In genomic region chr6:11767458-11767857, GRCh38 we compare ENCODE assay signal across 20 cellular contexts. TPM values are rescaled to one million over a fixed set of nuclear protein-coding genes. Genes with fewer than 3 reads are reported as not detected.
DNase-seq lines count a peak whose midpoint lies in the region; ATAC-seq, FAIRE-seq and TF ChIP-seq lines count a peak whose summit lies in the region.
"Had no signal": no experiment of that assay in that cellular context is flagged by ENCODE, and none has a peak within 500 bp of the region (broad histone marks: within the 10 kb centered on the region; RNA-seq: fewer than 3 reads in every experiment).

No MANE protein-coding gene starts in this region.

- no peaks in the 10 kb centered on the region for H3K79me2 ChIP-seq in astrocyte (ENCODE audit: insufficient read depth, low read length)
- no peaks in the 10 kb centered on the region for H3K79me2 ChIP-seq in mesendoderm (ENCODE audit: control insufficient read depth, insufficient read depth, low read length)

- no peak for FAIRE-seq in astrocyte (lab: Jason Lieb, UNC)
- FAIRE-seq: frontal cortex, TTC549 had no signal

- H3K56ac ChIP-seq in mesendoderm (ENCODE audit: low read length): no peak overlapping the region

- H3K4me2 ChIP-seq in astrocyte (ENCODE audit: low read length): peak overlapping the region; percentile 17
- H3K4me2 ChIP-seq in mesendoderm (ENCODE audit: low read length): no peak overlapping the region
- H3K4me2 ChIP-seq: neural progenitor cell had no signal

- H3K36me3 ChIP-seq in breast epithelium: no peaks in the 10 kb centered on the region
- no peaks in the 10 kb centered on the region for H3K36me3 ChIP-seq in astrocyte (ENCODE audit: insufficient read depth, low read length)
- no peaks in the 10 kb centered on the region for H3K36me3 ChIP-seq in mesendoderm (ENCODE audit: control insufficient read depth, insufficient read depth, low read length)
- H3K36me3 ChIP-seq in vagina: no peaks in the 10 kb centered on the region
- H3K36me3 ChIP-seq: neural progenitor cell had no signal

- no peak for ATAC-seq in GM18861 (IDR thresholded peaks at IDR 0.05; ENCODE audit: unreplicated experiment)
- ATAC-seq: CD8-positive, alpha-beta T cell; psoas muscle had no signal

- no peak overlapping the region for H2AFZ ChIP-seq in astrocyte (ENCODE audit: low read depth, low read length)
- H2AFZ ChIP-seq: neural progenitor cell had no signal

- POLR2A ChIA-PET in MCF 10A (lab: Yijun Ruan, JAX): interaction anchor here (0.6 to 10.4 kb wide), 4 partner anchors 37 to 244 kb away, joined by 3 to 248 read pairs (median 4); partner anchors contain the start of gene HIVEP1

- H3K18ac ChIP-seq in mesendoderm (ENCODE audit: low read length): no peak overlapping the region

- H4K8ac ChIP-seq in mesendoderm (ENCODE audit: low read depth, low read length): no peak overlapping the region

- no peak for TF ChIP-seq POLR2A in breast epithelium (IDR thresholded peaks at IDR 0.05)
- no peak for TF ChIP-seq POLR2A in vagina (IDR thresholded peaks at IDR 0.05)

- H3K4ac ChIP-seq in mesendoderm (ENCODE audit: low read depth, low read length): peak overlapping the region; percentile 46

- H3K9me3 Mint-ChIP-seq in MCF 10A (ENCODE audit: unreplicated experiment) (no peaks in the 10 kb centered on the region), astrocyte (ENCODE audit: unreplicated experiment) (peaks cover 3% of the 10 kb centered on the region)
- H3K9me3 Mint-ChIP-seq: CD8-positive, alpha-beta T cell; dendritic cell treated with granulocyte-macrophage colony-stimulating factor and Interleukin-4, amounts not matched to agents 40 ng/mL and 50 ng/mL, for 4 days had no signal

- H3K36me3 Mint-ChIP-seq in MCF 10A (ENCODE audit: insufficient read depth, unreplicated experiment): peaks cover under 1% of the 10 kb centered on the region
- no peaks in the 10 kb centered on the region for H3K36me3 Mint-ChIP-seq in astrocyte (ENCODE audit: low read depth, unreplicated experiment)
- H3K36me3 Mint-ChIP-seq: activated naive CD8-positive, alpha-beta T cell; CD8-positive, alpha-beta T cell had no signal

- no peak overlapping the region for H3K4me3 Mint-ChIP-seq in MCF 10A (ENCODE audit: unreplicated experiment)
- H3K4me3 Mint-ChIP-seq in astrocyte (ENCODE audit: unreplicated experiment): no peak overlapping the region
- H3K4me3 Mint-ChIP-seq: activated naive CD8-positive, alpha-beta T cell; CD8-positive, alpha-beta T cell; dendritic cell treated with granulocyte-macrophage colony-stimulating factor and Interleukin-4, amounts not matched to agents 40 ng/mL and 50 ng/mL, for 4 days; neural progenitor cell had no signal

- H3K23ac ChIP-seq in mesendoderm (ENCODE audit: low read length): no peak overlapping the region

- H3K27me3 ChIP-seq in breast epithelium (no peaks in the 10 kb centered on the region), astrocyte (ENCODE audit: insufficient read depth, low read length) (no peaks in the 10 kb centered on the region), mesendoderm (ENCODE audit: insufficient read depth, low read length, poor library complexity) (no peaks in the 10 kb centered on the region), vagina (no peaks in the 10 kb centered on the region)
- H3K27me3 ChIP-seq: neural progenitor cell had no signal

- peaks cover 0 to 5% of the 10 kb centered on the region in 2 donors for H3K4me1 ChIP-seq in breast epithelium
- H3K4me1 ChIP-seq in astrocyte (ENCODE audit: insufficient read depth, low read length): peaks cover 73% of the 10 kb centered on the region
- H3K4me1 ChIP-seq in mesendoderm (ENCODE audit: control insufficient read depth, low read depth, low read length): peaks cover 31% of the 10 kb centered on the region
- H3K4me1 ChIP-seq in vagina: peaks cover 57% of the 10 kb centered on the region
- H3K4me1 ChIP-seq: psoas muscle had no signal

- H4K5ac ChIP-seq in mesendoderm (ENCODE audit: low read length): no peak overlapping the region

- no peaks in the 10 kb centered on the region for H4K20me1 ChIP-seq in astrocyte (ENCODE audit: insufficient read depth, low read length)

- H3K4me1 Mint-ChIP-seq in MCF 10A (ENCODE audit: insufficient read depth, unreplicated experiment) (peaks cover 67% of the 10 kb centered on the region), astrocyte (ENCODE audit: low read depth, unreplicated experiment) (peaks cover 68% of the 10 kb centered on the region)

- H2BK120ac ChIP-seq in mesendoderm (ENCODE audit: low read depth, low read length): no peak overlapping the region

- H3K9ac ChIP-seq in astrocyte (ENCODE audit: low read length) (peak overlapping the region; percentile 57), mesendoderm (ENCODE audit: low read length) (no peak overlapping the region)
- H3K9ac ChIP-seq: neural progenitor cell had no signal

- no peak overlapping the region for H2BK5ac ChIP-seq in mesendoderm (ENCODE audit: low read length)

- no peaks in the 10 kb centered on the region for H3K79me1 ChIP-seq in mesendoderm (ENCODE audit: low read length)

- no peak overlapping the region for H3K4me3 ChIP-seq in breast epithelium
- H3K4me3 ChIP-seq in astrocyte (ENCODE audit: insufficient read depth, low read depth, low read length): no peak overlapping the region
- no peak overlapping the region for H3K4me3 ChIP-seq in mesendoderm (ENCODE audit: low read length)
- no peak overlapping the region for H3K4me3 ChIP-seq in vagina
- H3K4me3 ChIP-seq: neural progenitor cell, psoas muscle had no signal

- H2AK5ac ChIP-seq in mesendoderm (ENCODE audit: low read length): no peak overlapping the region

- H3K27ac Mint-ChIP-seq in MCF 10A (ENCODE audit: low read depth, unreplicated experiment): peak overlapping the region; percentile 96
- H3K27ac Mint-ChIP-seq in astrocyte (ENCODE audit: unreplicated experiment): peak overlapping the region; percentile 99
- H3K27ac Mint-ChIP-seq: CD8-positive, alpha-beta T cell; neural progenitor cell had no signal

- H3K9me3 ChIP-seq in breast epithelium (no peaks in the 10 kb centered on the region), astrocyte (ENCODE audit: insufficient read depth, low read depth, low read length) (no peaks in the 10 kb centered on the region), vagina (no peaks in the 10 kb centered on the region)
- H3K9me3 ChIP-seq: psoas muscle had no signal

- no TSS peak for BruUV-seq in MCF 10A (replicated peaks; lab: Mats Ljungman, UMichigan)

- CTCF ChIA-PET in MCF 10A (lab: Yijun Ruan, JAX): interaction anchor here (0.7 kb wide), 1 partner anchor 45 kb away, joined by 3 read pairs; no protein-coding TSS in a partner anchor

- no peak overlapping the region for H3K27ac ChIP-seq in breast epithelium
- peak overlapping the region; percentile 98 for H3K27ac ChIP-seq in astrocyte (ENCODE audit: low read depth, low read length)
- no peak overlapping the region for H3K27ac ChIP-seq in mesendoderm (ENCODE audit: low read depth, low read length)
- H3K27ac ChIP-seq in vagina: peak overlapping the region; percentile 46
- H3K27ac ChIP-seq: neural progenitor cell, psoas muscle had no signal

- H3K27me3 Mint-ChIP-seq in MCF 10A (ENCODE audit: insufficient read depth, unreplicated experiment): no peaks in the 10 kb centered on the region
- H3K27me3 Mint-ChIP-seq in astrocyte (ENCODE audit: low read depth, unreplicated experiment): no peaks in the 10 kb centered on the region
- H3K27me3 Mint-ChIP-seq: activated naive CD8-positive, alpha-beta T cell had no signal

- no CpG with 5 or more reads among the region's 2 CpGs for WGBS in mesendoderm (ENCODE audit: extremely low coverage, insufficient coverage, low lambda C conversion rate)

- peak overlapping the region; percentile 25 for H2BK15ac ChIP-seq in mesendoderm (replicated peaks; ENCODE audit: low read depth)

- TF ChIP-seq CTCF in MCF 10A (IDR thresholded peaks at IDR 0.05; ENCODE audit: unreplicated experiment): no peak
- TF ChIP-seq CTCF in breast epithelium (IDR thresholded peaks at IDR 0.05): no peak
- TF ChIP-seq CTCF in astrocyte (IDR thresholded peaks at IDR 0.05; ENCODE audit: insufficient read depth, low read depth, low read length): no peak
- no peak for TF ChIP-seq CTCF in vagina (IDR thresholded peaks at IDR 0.05)

- intact Hi-C loops in MCF 10A (cut with micrococcal nuclease): no loop called here
- intact Hi-C loops in breast epithelium (cut with DNase I; ENCODE audit: low total_unique reads): no loop called here
- intact Hi-C loops in vagina (cut with DNase I): no loop called here

- DNase-seq in MCF 10A (ENCODE audit: unreplicated experiment): no peak
- DNase-seq in breast epithelium (ENCODE audit: low spot score in 2 of 2): no peak
- DNase-seq in astrocyte (ENCODE audit: low read depth): no peak
- DNase-seq in mesendoderm: no peak
- no peak for DNase-seq in vagina (ENCODE audit: extremely low spot score in 2 of 2)
- no peak for DNase-seq in NCI-H1048 (lab: John Stamatoyannopoulos, UW)
- DNase-seq in NOMO-1 treated with dmso at 0.1 percent for 144 hours (lab: John Stamatoyannopoulos, UW; ENCODE audit: unreplicated experiment): no peak
- DNase-seq: activated CD4-positive, alpha-beta T cell treated with anti-CD3 and anti-CD28 coated beads for 48 hours; CD8-positive, alpha-beta T cell; DND-41; midbrain; NCI-H187 treated with DMSO at 0.1 percent for 48 hours; NCI-H226; psoas muscle had no signal

RNA-seq across cellular contexts. Expression of gene ADTRP, which starts 11.1 kb away (rescaled TPM):
- total RNA-seq in MCF 10A (2022): 14.8 and 25.3 TPM in 2 replicates
- total RNA-seq in breast epithelium: 1 to 10 TPM in 2 of 3 donors, under 1 TPM in 1; 0.48 to 2.9 (median 2.6) TPM
- 0.58 and 0.68 TPM in 2 replicates for total RNA-seq in astrocyte
- polyA plus RNA-seq in mesendoderm (2013, experiment 1 of 2): 0.41 TPM
- 0.36 TPM for polyA plus RNA-seq in mesendoderm (2013, experiment 2 of 2)
- not detected for total RNA-seq in vagina
- total RNA-seq: psoas muscle had no signal

Comparison
In these comparisons a context has a peak if more than half of its experiments do, and no peak if none do; other contexts are left out.
1. H3K27ac ChIP-seq: peak in astrocyte (single experiment) and vagina (single experiment); none in breast epithelium (0 of 2) and mesendoderm (single experiment).